Comparison of ENCODE assay signal across 11 cellular contexts in genomic region chr10:72285972-72286521, GRCh38. TPM values are rescaled to one million over a fixed set of nuclear protein-coding genes. Genes with fewer than 3 reads are reported as not detected.
DNase-seq lines count a peak whose midpoint lies in the region; ATAC-seq and TF ChIP-seq lines count a peak whose summit lies in the region.
"Had no signal": no experiment of that assay in that cellular context is flagged by ENCODE, and none has a peak within 500 bp of the region (broad histone marks: within the 10 kb centered on the region; RNA-seq: fewer than 3 reads in every experiment).

No MANE protein-coding gene starts in this region.

- intact Hi-C loops in Panc1 (cut with micrococcal nuclease; ENCODE audit: unreplicated experiment) (no loop called here), lower leg skin (cut with DNase I; ENCODE audit: low total_unique reads) (no loop called here)

- no peak overlapping the region for H3K4me3 Mint-ChIP-seq in activated CD4-positive, alpha-beta T cell treated with anti-CD3 and anti-CD28 coated beads, Interleukin-2, amount 10 ng/mL, durations not matched to agents 7 days and 5 days

- peak overlapping the region; percentile 82 for H3K27ac ChIP-seq in Panc1 (ENCODE audit: low read length)
- H3K27ac ChIP-seq: breast epithelium had no signal

- peaks cover 25% of the 10 kb centered on the region for H3K4me1 ChIP-seq in Panc1 (ENCODE audit: control insufficient read depth, insufficient read depth, low read length)
- H3K4me1 ChIP-seq: breast epithelium had no signal

- TF ChIP-seq POLR2A in lower leg skin (IDR thresholded peaks at IDR 0.05), result no peak

- TF ChIP-seq CTCF in Panc1 (IDR thresholded peaks at IDR 0.05), result no peak
- TF ChIP-seq CTCF in fibroblast of pulmonary artery (IDR thresholded peaks at IDR 0.05; ENCODE audit: low read length, missing control alignments), result no peak
- no peak for TF ChIP-seq CTCF in lower leg skin (IDR thresholded peaks at IDR 0.05)

- no peak for DNase-seq in activated CD4-positive, alpha-beta T cell treated with anti-CD3 and anti-CD28 coated beads, Interleukin-2, amount 10 ng/mL, durations not matched to agents 7 days and 5 days
- DNase-seq in activated CD4-positive, alpha-beta T cell treated with anti-CD3 and anti-CD28 coated beads, Interleukin-2, amount 50 U/mL, for 1 hour, result no peak
- DNase-seq in Panc1 (ENCODE audit: low read depth, low spot score) (no peak), fibroblast of pulmonary artery (ENCODE audit: low read depth) (peak; percentile 20), retina (peak; percentile 70), lower leg skin (ENCODE audit: low spot score in 2 of 2) (no peak), A172 (ENCODE audit: low spot score) (no peak)
- DNase-seq: erythroblast, NCI-H187 treated with DMSO at 0.1 percent for 48 hours had no signal

- no peaks in the 10 kb centered on the region for H3K27me3 Mint-ChIP-seq in activated CD4-positive, alpha-beta T cell treated with anti-CD3 and anti-CD28 coated beads, Interleukin-2, amount 10 ng/mL, durations not matched to agents 7 days and 5 days

- no peaks in the 10 kb centered on the region for H3K36me3 ChIP-seq in Panc1 (ENCODE audit: control insufficient read depth, insufficient read depth, low read length)
- H3K36me3 ChIP-seq: breast epithelium had no signal

- H3K27me3 ChIP-seq in Panc1 (ENCODE audit: control insufficient read depth, insufficient read depth, low read length), result no peaks in the 10 kb centered on the region
- H3K27me3 ChIP-seq: breast epithelium had no signal

- H3K4me3 ChIP-seq in Panc1 (ENCODE audit: low read depth in 2 of 2, low read length in 2 of 2) (no peak overlapping the region), fibroblast of pulmonary artery (replicated peaks; ENCODE audit: low read depth, low read length) (no peak overlapping the region), lower leg skin (ENCODE audit: low read depth, poor library complexity, severe bottlenecking) (no peak overlapping the region)
- H3K4me3 ChIP-seq: breast epithelium had no signal

- POLR2A ChIA-PET in activated CD4-positive, alpha-beta T cell treated with anti-CD3 and anti-CD28 coated beads, Interleukin-2, amount 10 ng/mL, durations not matched to agents 7 days and 5 days (lab: Charles Lee), result no interaction called here
- POLR2A ChIA-PET in Panc1 (lab: Charles Lee), result no interaction called here

- no peaks in the 10 kb centered on the region for H3K9me3 ChIP-seq in Panc1 (ENCODE audit: control insufficient read depth, insufficient read depth, low read depth, low read length)
- H3K9me3 ChIP-seq: breast epithelium had no signal

- ATAC-seq in Panc1 (peak; percentile 73), HG03565 (IDR thresholded peaks at IDR 0.05; ENCODE audit: unreplicated experiment) (no peak)

- H3K4me1 Mint-ChIP-seq in activated CD4-positive, alpha-beta T cell treated with anti-CD3 and anti-CD28 coated beads, Interleukin-2, amount 10 ng/mL, durations not matched to agents 7 days and 5 days, result peaks cover 43% of the 10 kb centered on the region

- CTCF ChIA-PET in activated CD4-positive, alpha-beta T cell treated with anti-CD3 and anti-CD28 coated beads, Interleukin-2, amount 10 ng/mL, durations not matched to agents 7 days and 5 days (lab: Charles Lee), result no interaction called here
- CTCF ChIA-PET in Panc1 (lab: Charles Lee), result no interaction called here

- H3K9me3 Mint-ChIP-seq in activated CD4-positive, alpha-beta T cell treated with anti-CD3 and anti-CD28 coated beads, Interleukin-2, amount 10 ng/mL, durations not matched to agents 7 days and 5 days, result no peaks in the 10 kb centered on the region

- H3K27ac Mint-ChIP-seq in activated CD4-positive, alpha-beta T cell treated with anti-CD3 and anti-CD28 coated beads, Interleukin-2, amount 10 ng/mL, durations not matched to agents 7 days and 5 days, result peak overlapping the region; percentile 2

- WGBS in lower leg skin, 2 donors, result 50 to 56% methylated on average over 14 of the region's 14 CpGs

- BruUV-seq in Panc1 (replicated peaks; lab: Mats Ljungman, UMichigan), result no TSS peak

- in situ Hi-C loops in Panc1 (cut with HindIII; ENCODE audit: low pct_unique_long_range_greater_than_20kb, low sequenced_read_pairs), result no loop called here

- H3K36me3 Mint-ChIP-seq in activated CD4-positive, alpha-beta T cell treated with anti-CD3 and anti-CD28 coated beads, Interleukin-2, amount 10 ng/mL, durations not matched to agents 7 days and 5 days (ENCODE audit: low read depth), result no peaks in the 10 kb centered on the region

RNA-seq across cellular contexts. Expression of gene DDIT4, which starts 12.3 kb away (rescaled TPM):
- 100 to 1,000 TPM; 166 to 189 TPM for total RNA-seq in activated CD4-positive, alpha-beta T cell treated with anti-CD3 and anti-CD28 coated beads, Interleukin-2, amount 10 ng/mL, durations not matched to agents 7 days and 5 days
- total RNA-seq in Panc1 (2021; ENCODE audit: unreplicated experiment), result 157 TPM
- 344 TPM for polyA plus RNA-seq in Panc1 (2012; ENCODE audit: insufficient read length)
- total RNA-seq in lower leg skin, result 100 to 1,000 TPM; 274 to 929 (median 421) TPM
- total RNA-seq in A172 (2014; rRNA removed; shearing (Covaris generic)), result 7.8 and 14.6 TPM in 2 replicates

Comparison
In these comparisons a context has a peak if more than half of its experiments do, and no peak if none do; other contexts are left out.
1. DNase-seq: peak in fibroblast of pulmonary artery (single experiment) and retina (single experiment); none in activated CD4-positive, alpha-beta T cell treated with anti-CD3 and anti-CD28 coated beads, Interleukin-2, amount 10 ng/mL, durations not matched to agents 7 days and 5 days (single experiment), activated CD4-positive, alpha-beta T cell treated with anti-CD3 and anti-CD28 coated beads, Interleukin-2, amount 50 U/mL, for 1 hour (single experiment), Panc1 (single experiment), lower leg skin (0 of 2) and A172 (single experiment).
2. RNA of gene DDIT4, which starts 12.3 kb away (total RNA-seq): 274 to 929 TPM in lower leg skin, 166 to 189 TPM in activated CD4-positive, alpha-beta T cell treated with anti-CD3 and anti-CD28 coated beads, Interleukin-2, amount 10 ng/mL, durations not matched to agents 7 days and 5 days and 157 TPM in Panc1 (single experiment); 7.8 to 14.6 TPM in A172; every median in the first group is over 10 times any median in the second.